ENCODE assay signal across 17 cellular contexts in the genomic region with DNA sequence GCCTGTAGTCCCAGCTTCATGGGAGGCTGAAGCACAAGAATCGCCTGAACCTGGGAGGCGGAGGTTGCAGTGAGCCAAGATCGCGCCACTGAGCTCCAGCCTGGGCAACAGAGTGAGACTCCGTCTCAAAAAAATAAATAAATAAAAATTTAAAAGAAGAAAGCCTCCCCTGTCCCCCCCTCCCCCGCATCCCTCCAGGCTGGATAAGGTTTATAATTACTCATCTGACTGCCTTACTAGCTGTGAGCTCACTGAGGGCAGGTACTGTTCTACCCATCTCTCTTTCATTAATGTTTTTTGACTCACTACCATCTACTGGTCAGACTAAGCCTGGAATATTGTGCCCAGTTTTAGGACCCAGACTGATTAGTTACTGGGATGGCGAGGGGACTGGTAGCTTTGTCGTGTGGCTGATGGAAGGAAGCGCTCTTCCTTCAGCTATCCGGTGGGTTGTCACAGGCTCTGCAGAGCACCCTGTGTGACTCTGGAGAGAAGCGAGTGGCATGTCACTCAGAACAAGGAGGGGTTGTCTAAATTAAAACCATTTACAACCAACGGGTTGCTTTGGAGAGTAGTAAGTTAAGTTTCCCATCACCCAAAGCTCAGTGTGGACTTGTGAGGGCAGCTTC. TPM values are rescaled to one million over a fixed set of nuclear protein-coding genes. Genes with fewer than 3 reads are reported as not detected.
A peak's percentile ranks its signal among the peaks of the same experiment; 100 is the strongest.
DNase-seq lines count a peak whose midpoint lies in the region; ATAC-seq and TF ChIP-seq lines count a peak whose summit lies in the region.
"Had no signal": no experiment of that assay in that cellular context is flagged by ENCODE, and none has a peak within 500 bp of the region (broad histone marks: within the 10 kb centered on the region; RNA-seq: fewer than 3 reads in every experiment).

No MANE protein-coding gene starts in this region.

- no peaks in the 10 kb centered on the region for H3F3A ChIP-seq in PC-3 (ENCODE audit: low read length, unreplicated experiment)

- H3K27me3 Mint-ChIP-seq in activated naive CD4-positive, alpha-beta T cell treated with anti-CD3 and anti-CD28 coated beads, Interleukin-2, amount 10 ng/mL, durations not matched to agents 7 days and 5 days, result no peaks in the 10 kb centered on the region
- H3K27me3 Mint-ChIP-seq in activated CD8-positive, alpha-beta T cell treated with anti-CD3 and anti-CD28 coated beads, Interleukin-2, amount 10 ng/mL, durations not matched to agents 7 days and 5 days (ENCODE audit: low read depth), result no peaks in the 10 kb centered on the region
- peaks cover 0 to 20% (median 0%) of the 10 kb centered on the region in 3 donors for H3K27me3 Mint-ChIP-seq in immature natural killer cell (ENCODE audit: low read depth in 3 of 3)

- H3K4me3 ChIP-seq in upper lobe of right lung (no peak overlapping the region), PC-3 (ENCODE audit: low read length) (no peak overlapping the region)
- H3K4me3 ChIP-seq: breast epithelium, uterus had no signal

- POLR2A ChIA-PET in activated CD8-positive, alpha-beta T cell treated with anti-CD3 and anti-CD28 coated beads, Interleukin-2, amount 10 ng/mL, durations not matched to agents 7 days and 5 days (lab: Charles Lee), result interaction anchor here (0.5 to 6.0 kb wide), 10 partner anchors 9 to 1913 kb away, joined by 3 to 170 read pairs (median 6); partner anchors contain the start of gene EVL
- POLR2A ChIA-PET in PC-3 (lab: Charles Lee; ENCODE audit: unreplicated experiment), result no interaction called here

- BruUV-seq in PC-3 (replicated peaks; lab: Mats Ljungman, UMichigan), result no TSS peak

- DNase-seq in activated naive CD4-positive, alpha-beta T cell treated with anti-CD3 and anti-CD28 coated beads, Interleukin-2, amount 10 ng/mL, durations not matched to agents 7 days and 5 days, result no peak
- DNase-seq in activated naive CD4-positive, alpha-beta T cell treated with Interleukin-2 at 50 U/mL for 16 hours, result no peak
- no peak for DNase-seq in activated CD8-positive, alpha-beta T cell treated with anti-CD3 and anti-CD28 coated beads, Interleukin-2, amount 10 ng/mL, durations not matched to agents 7 days and 5 days
- DNase-seq in immature natural killer cell (no peak), upper lobe of right lung (no peak), kidney tubule cell (ENCODE audit: low spot score) (no peak), PC-3 (no peak), SK-N-DZ (ENCODE audit: low spot score) (no peak)
- DNase-seq: IMR-90, NCI-H1092, NCI-H748 treated with DMSO at 0.1 percent for 48 hours, uterus had no signal

- peaks cover 80% of the 10 kb centered on the region for H3K36me3 Mint-ChIP-seq in activated naive CD4-positive, alpha-beta T cell treated with anti-CD3 and anti-CD28 coated beads, Interleukin-2, amount 10 ng/mL, durations not matched to agents 7 days and 5 days
- peaks cover 89% of the 10 kb centered on the region for H3K36me3 Mint-ChIP-seq in activated CD8-positive, alpha-beta T cell treated with anti-CD3 and anti-CD28 coated beads, Interleukin-2, amount 10 ng/mL, durations not matched to agents 7 days and 5 days (ENCODE audit: low read depth)
- H3K36me3 Mint-ChIP-seq in immature natural killer cell, result peaks cover 22 to 50% (median 24%) of the 10 kb centered on the region in 3 donors

- H3K9me2 ChIP-seq in PC-3 (replicated peaks; ENCODE audit: low read length), result no peaks in the 10 kb centered on the region

- H3K9ac ChIP-seq in PC-3 (ENCODE audit: low read length), result no peak overlapping the region
- H3K9ac ChIP-seq: parathyroid adenoma had no signal

- H2AFZ ChIP-seq in PC-3 (ENCODE audit: low read length), result no peak overlapping the region
- H2AFZ ChIP-seq: parathyroid adenoma had no signal

- peak overlapping the region; percentile 78 for H3K4me3 Mint-ChIP-seq in activated naive CD4-positive, alpha-beta T cell treated with anti-CD3 and anti-CD28 coated beads, Interleukin-2, amount 10 ng/mL, durations not matched to agents 7 days and 5 days
- H3K4me3 Mint-ChIP-seq in activated CD8-positive, alpha-beta T cell treated with anti-CD3 and anti-CD28 coated beads, Interleukin-2, amount 10 ng/mL, durations not matched to agents 7 days and 5 days, result peak overlapping the region; percentile 82
- peak overlapping the region; percentile 79 to 89 (median 86) for H3K4me3 Mint-ChIP-seq in immature natural killer cell
- H3K4me3 Mint-ChIP-seq: WTC11 had no signal

- intact Hi-C loops in upper lobe of right lung (cut with DNase I) (no loop called here), PC-3 (cut with micrococcal nuclease) (no loop called here)

- CTCF ChIA-PET in activated naive CD4-positive, alpha-beta T cell treated with anti-CD3 and anti-CD28 coated beads, Interleukin-2, amount 10 ng/mL, durations not matched to agents 7 days and 5 days (lab: Charles Lee), result interaction anchor here (1.1 to 22.9 kb wide), 8 partner anchors 9 to 111 kb away, joined by 3 to 488 read pairs (median 6); partner anchors contain the start of gene EVL
- CTCF ChIA-PET in activated CD8-positive, alpha-beta T cell treated with anti-CD3 and anti-CD28 coated beads, Interleukin-2, amount 10 ng/mL, durations not matched to agents 7 days and 5 days (lab: Charles Lee), result interaction anchor here (0.6 to 10.0 kb wide), 10 partner anchors 9 to 111 kb away, joined by 3 to 237 read pairs (median 8); partner anchors contain the start of gene EVL
- CTCF ChIA-PET in PC-3 (lab: Charles Lee), result no interaction called here

- H3K4me1 ChIP-seq in upper lobe of right lung (peaks cover 27% of the 10 kb centered on the region), PC-3 (ENCODE audit: insufficient read depth, low read length) (no peaks in the 10 kb centered on the region; the same call in 1 of the 2 replicates)
- H3K4me1 ChIP-seq: parathyroid adenoma had no signal

- H3K9me3 Mint-ChIP-seq in activated naive CD4-positive, alpha-beta T cell treated with anti-CD3 and anti-CD28 coated beads, Interleukin-2, amount 10 ng/mL, durations not matched to agents 7 days and 5 days, result no peaks in the 10 kb centered on the region
- H3K9me3 Mint-ChIP-seq in activated CD8-positive, alpha-beta T cell treated with anti-CD3 and anti-CD28 coated beads, Interleukin-2, amount 10 ng/mL, durations not matched to agents 7 days and 5 days (ENCODE audit: insufficient read depth), result no peaks in the 10 kb centered on the region
- no peaks in the 10 kb centered on the region for H3K9me3 Mint-ChIP-seq in immature natural killer cell
- H3K9me3 Mint-ChIP-seq: WTC11 had no signal

- H3K9me3 ChIP-seq in upper lobe of right lung (no peaks in the 10 kb centered on the region), PC-3 (ENCODE audit: low read length) (no peaks in the 10 kb centered on the region)
- H3K9me3 ChIP-seq: breast epithelium, uterus had no signal

- H3K36me3 ChIP-seq in upper lobe of right lung (peaks cover 26% of the 10 kb centered on the region), PC-3 (ENCODE audit: low read depth, low read length) (no peaks in the 10 kb centered on the region)
- H3K36me3 ChIP-seq: breast epithelium, uterus had no signal

- no peaks in the 10 kb centered on the region for H3K79me2 ChIP-seq in PC-3 (ENCODE audit: low read length)
- H3K79me2 ChIP-seq: parathyroid adenoma had no signal

- H3K27me3 ChIP-seq in upper lobe of right lung (no peaks in the 10 kb centered on the region), PC-3 (ENCODE audit: low read length) (no peaks in the 10 kb centered on the region)
- H3K27me3 ChIP-seq: breast epithelium, uterus had no signal

- H3K27ac Mint-ChIP-seq in activated naive CD4-positive, alpha-beta T cell treated with anti-CD3 and anti-CD28 coated beads, Interleukin-2, amount 10 ng/mL, durations not matched to agents 7 days and 5 days, result peak overlapping the region; percentile 96
- peak overlapping the region; percentile 95 for H3K27ac Mint-ChIP-seq in activated CD8-positive, alpha-beta T cell treated with anti-CD3 and anti-CD28 coated beads, Interleukin-2, amount 10 ng/mL, durations not matched to agents 7 days and 5 days
- peak overlapping the region; percentile 93 to 100 (median 98) for H3K27ac Mint-ChIP-seq in immature natural killer cell
- H3K27ac Mint-ChIP-seq: WTC11 had no signal

- H3K27ac ChIP-seq in upper lobe of right lung (peak overlapping the region; percentile 11), PC-3 (ENCODE audit: low read length) (no peak overlapping the region)
- H3K27ac ChIP-seq: breast epithelium, parathyroid adenoma, uterus had no signal

- H3K4me1 Mint-ChIP-seq in activated naive CD4-positive, alpha-beta T cell treated with anti-CD3 and anti-CD28 coated beads, Interleukin-2, amount 10 ng/mL, durations not matched to agents 7 days and 5 days, result peaks cover 97% of the 10 kb centered on the region
- H3K4me1 Mint-ChIP-seq in activated CD8-positive, alpha-beta T cell treated with anti-CD3 and anti-CD28 coated beads, Interleukin-2, amount 10 ng/mL, durations not matched to agents 7 days and 5 days (ENCODE audit: low read depth), result peaks cover 96% of the 10 kb centered on the region
- peaks cover 96 to 100% of the 10 kb centered on the region in 2 donors for H3K4me1 Mint-ChIP-seq in immature natural killer cell

- no peaks in the 10 kb centered on the region for H4K20me1 ChIP-seq in PC-3 (ENCODE audit: low read length)

- TF ChIP-seq CTCF in upper lobe of right lung (IDR thresholded peaks at IDR 0.05) (no peak), PC-3 (conservative IDR thresholded peaks at IDR 0.05; ENCODE audit: low read depth, low read length) (no peak)

- H3K4me2 ChIP-seq in PC-3 (ENCODE audit: low read length), result no peak overlapping the region

- peak; percentile 8 for ATAC-seq in activated CD8-positive, alpha-beta T cell treated with anti-CD3 and anti-CD28 coated beads, Interleukin-2, amount 10 ng/mL, durations not matched to agents 7 days and 5 days
- ATAC-seq in upper lobe of right lung (no peak), PC-3 (no peak)
- ATAC-seq: HCT116, left lobe of liver, WTC11 had no signal

RNA-seq across cellular contexts. Expression of gene EVL, which starts 16.9 kb away (rescaled TPM):
- total RNA-seq in activated CD8-positive, alpha-beta T cell treated with anti-CD3 and anti-CD28 coated beads, Interleukin-2, amount 10 ng/mL, durations not matched to agents 7 days and 5 days, result 100 to 1,000 TPM; 863 to 926 TPM
- 100 to 1,000 TPM in 1 of 3 donors, 10 to 100 TPM in 2; 56.8 to 135 (median 76.3) TPM for polyA plus RNA-seq in immature natural killer cell
- total RNA-seq in upper lobe of right lung, result 206 TPM
- 26.5 and 31.7 TPM in 2 replicates for total RNA-seq in PC-3 (2014; rRNA removed)
- 39.7 and 44.9 TPM in 2 replicates for polyA plus RNA-seq in SK-N-DZ (2014; cell fraction: cytosol; rRNA removed)
- 110 and 158 TPM in 2 replicates for polyA plus RNA-seq in SK-N-DZ (2014; cell fraction: nucleus; rRNA removed)
